Comparison of ENCODE assay signal across 1 cellular context in the genomic region with DNA sequence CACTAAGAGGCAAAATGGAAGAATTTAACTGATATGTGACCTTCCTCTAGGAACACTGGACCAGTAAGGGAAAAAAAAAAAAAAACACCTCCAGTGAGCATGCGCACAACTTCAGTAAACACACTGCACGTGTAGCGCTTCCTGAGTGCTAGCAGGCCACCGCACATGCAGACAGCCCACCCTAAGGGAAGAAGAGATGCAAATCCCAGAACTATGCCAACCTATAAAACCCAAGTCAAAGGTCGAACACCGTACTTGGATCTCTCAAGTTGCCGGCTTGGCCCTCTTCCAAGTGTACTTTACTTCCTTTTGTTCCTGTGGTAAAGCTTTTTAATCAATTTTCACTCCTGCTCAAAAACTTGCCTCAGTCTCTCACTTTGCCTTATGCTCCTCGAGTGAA.
TF ChIP-seq lines count a peak whose summit lies in the region.

No MANE protein-coding gene starts in this region.

TF ChIP-seq in K562, 482 proteins besides CTCF, POLR2A, EP300 and RAD21 (continued from another document):
- TF ChIP-seq, protein P1, sequence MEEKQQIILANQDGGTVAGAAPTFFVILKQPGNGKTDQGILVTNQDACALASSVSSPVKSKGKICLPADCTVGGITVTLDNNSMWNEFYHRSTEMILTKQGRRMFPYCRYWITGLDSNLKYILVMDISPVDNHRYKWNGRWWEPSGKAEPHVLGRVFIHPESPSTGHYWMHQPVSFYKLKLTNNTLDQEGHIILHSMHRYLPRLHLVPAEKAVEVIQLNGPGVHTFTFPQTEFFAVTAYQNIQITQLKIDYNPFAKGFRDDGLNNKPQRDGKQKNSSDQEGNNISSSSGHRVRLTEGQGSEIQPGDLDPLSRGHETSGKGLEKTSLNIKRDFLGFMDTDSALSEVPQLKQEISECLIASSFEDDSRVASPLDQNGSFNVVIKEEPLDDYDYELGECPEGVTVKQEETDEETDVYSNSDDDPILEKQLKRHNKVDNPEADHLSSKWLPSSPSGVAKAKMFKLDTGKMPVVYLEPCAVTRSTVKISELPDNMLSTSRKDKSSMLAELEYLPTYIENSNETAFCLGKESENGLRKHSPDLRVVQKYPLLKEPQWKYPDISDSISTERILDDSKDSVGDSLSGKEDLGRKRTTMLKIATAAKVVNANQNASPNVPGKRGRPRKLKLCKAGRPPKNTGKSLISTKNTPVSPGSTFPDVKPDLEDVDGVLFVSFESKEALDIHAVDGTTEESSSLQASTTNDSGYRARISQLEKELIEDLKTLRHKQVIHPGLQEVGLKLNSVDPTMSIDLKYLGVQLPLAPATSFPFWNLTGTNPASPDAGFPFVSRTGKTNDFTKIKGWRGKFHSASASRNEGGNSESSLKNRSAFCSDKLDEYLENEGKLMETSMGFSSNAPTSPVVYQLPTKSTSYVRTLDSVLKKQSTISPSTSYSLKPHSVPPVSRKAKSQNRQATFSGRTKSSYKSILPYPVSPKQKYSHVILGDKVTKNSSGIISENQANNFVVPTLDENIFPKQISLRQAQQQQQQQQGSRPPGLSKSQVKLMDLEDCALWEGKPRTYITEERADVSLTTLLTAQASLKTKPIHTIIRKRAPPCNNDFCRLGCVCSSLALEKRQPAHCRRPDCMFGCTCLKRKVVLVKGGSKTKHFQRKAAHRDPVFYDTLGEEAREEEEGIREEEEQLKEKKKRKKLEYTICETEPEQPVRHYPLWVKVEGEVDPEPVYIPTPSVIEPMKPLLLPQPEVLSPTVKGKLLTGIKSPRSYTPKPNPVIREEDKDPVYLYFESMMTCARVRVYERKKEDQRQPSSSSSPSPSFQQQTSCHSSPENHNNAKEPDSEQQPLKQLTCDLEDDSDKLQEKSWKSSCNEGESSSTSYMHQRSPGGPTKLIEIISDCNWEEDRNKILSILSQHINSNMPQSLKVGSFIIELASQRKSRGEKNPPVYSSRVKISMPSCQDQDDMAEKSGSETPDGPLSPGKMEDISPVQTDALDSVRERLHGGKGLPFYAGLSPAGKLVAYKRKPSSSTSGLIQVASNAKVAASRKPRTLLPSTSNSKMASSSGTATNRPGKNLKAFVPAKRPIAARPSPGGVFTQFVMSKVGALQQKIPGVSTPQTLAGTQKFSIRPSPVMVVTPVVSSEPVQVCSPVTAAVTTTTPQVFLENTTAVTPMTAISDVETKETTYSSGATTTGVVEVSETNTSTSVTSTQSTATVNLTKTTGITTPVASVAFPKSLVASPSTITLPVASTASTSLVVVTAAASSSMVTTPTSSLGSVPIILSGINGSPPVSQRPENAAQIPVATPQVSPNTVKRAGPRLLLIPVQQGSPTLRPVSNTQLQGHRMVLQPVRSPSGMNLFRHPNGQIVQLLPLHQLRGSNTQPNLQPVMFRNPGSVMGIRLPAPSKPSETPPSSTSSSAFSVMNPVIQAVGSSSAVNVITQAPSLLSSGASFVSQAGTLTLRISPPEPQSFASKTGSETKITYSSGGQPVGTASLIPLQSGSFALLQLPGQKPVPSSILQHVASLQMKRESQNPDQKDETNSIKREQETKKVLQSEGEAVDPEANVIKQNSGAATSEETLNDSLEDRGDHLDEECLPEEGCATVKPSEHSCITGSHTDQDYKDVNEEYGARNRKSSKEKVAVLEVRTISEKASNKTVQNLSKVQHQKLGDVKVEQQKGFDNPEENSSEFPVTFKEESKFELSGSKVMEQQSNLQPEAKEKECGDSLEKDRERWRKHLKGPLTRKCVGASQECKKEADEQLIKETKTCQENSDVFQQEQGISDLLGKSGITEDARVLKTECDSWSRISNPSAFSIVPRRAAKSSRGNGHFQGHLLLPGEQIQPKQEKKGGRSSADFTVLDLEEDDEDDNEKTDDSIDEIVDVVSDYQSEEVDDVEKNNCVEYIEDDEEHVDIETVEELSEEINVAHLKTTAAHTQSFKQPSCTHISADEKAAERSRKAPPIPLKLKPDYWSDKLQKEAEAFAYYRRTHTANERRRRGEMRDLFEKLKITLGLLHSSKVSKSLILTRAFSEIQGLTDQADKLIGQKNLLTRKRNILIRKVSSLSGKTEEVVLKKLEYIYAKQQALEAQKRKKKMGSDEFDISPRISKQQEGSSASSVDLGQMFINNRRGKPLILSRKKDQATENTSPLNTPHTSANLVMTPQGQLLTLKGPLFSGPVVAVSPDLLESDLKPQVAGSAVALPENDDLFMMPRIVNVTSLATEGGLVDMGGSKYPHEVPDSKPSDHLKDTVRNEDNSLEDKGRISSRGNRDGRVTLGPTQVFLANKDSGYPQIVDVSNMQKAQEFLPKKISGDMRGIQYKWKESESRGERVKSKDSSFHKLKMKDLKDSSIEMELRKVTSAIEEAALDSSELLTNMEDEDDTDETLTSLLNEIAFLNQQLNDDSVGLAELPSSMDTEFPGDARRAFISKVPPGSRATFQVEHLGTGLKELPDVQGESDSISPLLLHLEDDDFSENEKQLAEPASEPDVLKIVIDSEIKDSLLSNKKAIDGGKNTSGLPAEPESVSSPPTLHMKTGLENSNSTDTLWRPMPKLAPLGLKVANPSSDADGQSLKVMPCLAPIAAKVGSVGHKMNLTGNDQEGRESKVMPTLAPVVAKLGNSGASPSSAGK (IDR thresholded peaks at IDR 0.05): 0 out of 2 replicates have a peak, but pooled peaks have one; percentile 19
- 0 out of 2 replicates have a peak, but pooled peaks have one; percentile 27 for TF ChIP-seq ZNF384 (IDR thresholded peaks at IDR 0.05; ENCODE audit: low read depth, low read length)
- TF ChIP-seq, protein P2, sequence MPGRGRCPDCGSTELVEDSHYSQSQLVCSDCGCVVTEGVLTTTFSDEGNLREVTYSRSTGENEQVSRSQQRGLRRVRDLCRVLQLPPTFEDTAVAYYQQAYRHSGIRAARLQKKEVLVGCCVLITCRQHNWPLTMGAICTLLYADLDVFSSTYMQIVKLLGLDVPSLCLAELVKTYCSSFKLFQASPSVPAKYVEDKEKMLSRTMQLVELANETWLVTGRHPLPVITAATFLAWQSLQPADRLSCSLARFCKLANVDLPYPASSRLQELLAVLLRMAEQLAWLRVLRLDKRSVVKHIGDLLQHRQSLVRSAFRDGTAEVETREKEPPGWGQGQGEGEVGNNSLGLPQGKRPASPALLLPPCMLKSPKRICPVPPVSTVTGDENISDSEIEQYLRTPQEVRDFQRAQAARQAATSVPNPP (IDR thresholded peaks at IDR 0.05; ENCODE audit: borderline replicate concordance, insufficient read depth, insufficient read length): no peak
- TF ChIP-seq, protein P3, sequence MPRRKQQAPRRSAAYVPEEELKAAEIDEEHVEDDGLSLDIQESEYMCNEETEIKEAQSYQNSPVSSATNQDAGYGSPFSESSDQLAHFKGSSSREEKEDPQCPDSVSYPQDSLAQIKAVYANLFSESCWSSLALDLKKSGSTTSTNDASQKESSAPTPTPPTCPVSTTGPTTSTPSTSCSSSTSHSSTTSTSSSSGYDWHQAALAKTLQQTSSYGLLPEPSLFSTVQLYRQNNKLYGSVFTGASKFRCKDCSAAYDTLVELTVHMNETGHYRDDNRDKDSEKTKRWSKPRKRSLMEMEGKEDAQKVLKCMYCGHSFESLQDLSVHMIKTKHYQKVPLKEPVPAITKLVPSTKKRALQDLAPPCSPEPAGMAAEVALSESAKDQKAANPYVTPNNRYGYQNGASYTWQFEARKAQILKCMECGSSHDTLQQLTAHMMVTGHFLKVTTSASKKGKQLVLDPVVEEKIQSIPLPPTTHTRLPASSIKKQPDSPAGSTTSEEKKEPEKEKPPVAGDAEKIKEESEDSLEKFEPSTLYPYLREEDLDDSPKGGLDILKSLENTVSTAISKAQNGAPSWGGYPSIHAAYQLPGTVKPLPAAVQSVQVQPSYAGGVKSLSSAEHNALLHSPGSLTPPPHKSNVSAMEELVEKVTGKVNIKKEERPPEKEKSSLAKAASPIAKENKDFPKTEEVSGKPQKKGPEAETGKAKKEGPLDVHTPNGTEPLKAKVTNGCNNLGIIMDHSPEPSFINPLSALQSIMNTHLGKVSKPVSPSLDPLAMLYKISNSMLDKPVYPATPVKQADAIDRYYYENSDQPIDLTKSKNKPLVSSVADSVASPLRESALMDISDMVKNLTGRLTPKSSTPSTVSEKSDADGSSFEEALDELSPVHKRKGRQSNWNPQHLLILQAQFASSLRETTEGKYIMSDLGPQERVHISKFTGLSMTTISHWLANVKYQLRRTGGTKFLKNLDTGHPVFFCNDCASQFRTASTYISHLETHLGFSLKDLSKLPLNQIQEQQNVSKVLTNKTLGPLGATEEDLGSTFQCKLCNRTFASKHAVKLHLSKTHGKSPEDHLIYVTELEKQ (CRISPR knock-in tag; IDR thresholded peaks at IDR 0.05): no peak
- no peak for TF ChIP-seq ZNF77 (CRISPR knock-in tag; IDR thresholded peaks at IDR 0.05)
- TF ChIP-seq EP400 (IDR thresholded peaks at IDR 0.05): no peak
- no peak for TF ChIP-seq RBM39 (optimal IDR thresholded peaks at IDR 0.05; ENCODE audit: low read depth, low read length)
- no peak for TF ChIP-seq GATA2 (CRISPR knock-in tag; IDR thresholded peaks at IDR 0.05)
- no peak for TF ChIP-seq HOXB6 (CRISPR knock-in tag; IDR thresholded peaks at IDR 0.05; ENCODE audit: borderline replicate concordance)
- no peak for TF ChIP-seq ILK (tag; IDR thresholded peaks at IDR 0.05; ENCODE audit: borderline replicate concordance, low read depth)
- no peak for TF ChIP-seq ZNF263 (CRISPR knock-in tag; IDR thresholded peaks at IDR 0.05; ENCODE audit: borderline replicate concordance)
- no peak for TF ChIP-seq SMAD4 (CRISPR knock-in tag; conservative IDR thresholded peaks at IDR 0.05)
- TF ChIP-seq, protein P4, sequence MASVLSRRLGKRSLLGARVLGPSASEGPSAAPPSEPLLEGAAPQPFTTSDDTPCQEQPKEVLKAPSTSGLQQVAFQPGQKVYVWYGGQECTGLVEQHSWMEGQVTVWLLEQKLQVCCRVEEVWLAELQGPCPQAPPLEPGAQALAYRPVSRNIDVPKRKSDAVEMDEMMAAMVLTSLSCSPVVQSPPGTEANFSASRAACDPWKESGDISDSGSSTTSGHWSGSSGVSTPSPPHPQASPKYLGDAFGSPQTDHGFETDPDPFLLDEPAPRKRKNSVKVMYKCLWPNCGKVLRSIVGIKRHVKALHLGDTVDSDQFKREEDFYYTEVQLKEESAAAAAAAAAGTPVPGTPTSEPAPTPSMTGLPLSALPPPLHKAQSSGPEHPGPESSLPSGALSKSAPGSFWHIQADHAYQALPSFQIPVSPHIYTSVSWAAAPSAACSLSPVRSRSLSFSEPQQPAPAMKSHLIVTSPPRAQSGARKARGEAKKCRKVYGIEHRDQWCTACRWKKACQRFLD (CRISPR knock-in tag; IDR thresholded peaks at IDR 0.05): peak; percentile 46; the same call in 1 of the 2 replicates
- no peak for TF ChIP-seq SUPT5H (IDR thresholded peaks at IDR 0.05)
- TF ChIP-seq ASH1L (IDR thresholded peaks at IDR 0.05; ENCODE audit: borderline replicate concordance, low read depth, partially characterized antibody): no peak
- no peak for TF ChIP-seq MED1 (CRISPR knock-in tag; IDR thresholded peaks at IDR 0.05; ENCODE audit: borderline replicate concordance)
- TF ChIP-seq RCOR1 (IDR thresholded peaks at IDR 0.05; ENCODE audit: borderline replicate concordance in 1 of 2, low read depth in 2 of 2, low read length in 2 of 2): no peak
- TF ChIP-seq, protein P5, sequence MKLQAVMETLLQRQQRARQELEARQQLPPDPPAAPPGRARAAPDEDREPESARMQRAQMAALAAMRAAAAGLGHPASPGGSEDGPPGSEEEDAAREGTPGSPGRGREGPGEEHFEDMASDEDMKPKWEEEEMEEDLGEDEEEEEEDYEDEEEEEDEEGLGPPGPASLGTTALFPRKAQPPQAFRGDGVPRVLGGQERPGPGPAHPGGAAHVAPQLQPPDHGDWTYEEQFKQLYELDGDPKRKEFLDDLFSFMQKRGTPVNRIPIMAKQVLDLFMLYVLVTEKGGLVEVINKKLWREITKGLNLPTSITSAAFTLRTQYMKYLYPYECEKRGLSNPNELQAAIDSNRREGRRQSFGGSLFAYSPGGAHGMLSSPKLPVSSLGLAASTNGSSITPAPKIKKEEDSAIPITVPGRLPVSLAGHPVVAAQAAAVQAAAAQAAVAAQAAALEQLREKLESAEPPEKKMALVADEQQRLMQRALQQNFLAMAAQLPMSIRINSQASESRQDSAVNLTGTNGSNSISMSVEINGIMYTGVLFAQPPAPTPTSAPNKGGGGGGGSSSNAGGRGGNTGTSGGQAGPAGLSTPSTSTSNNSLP (IDR thresholded peaks at IDR 0.05; ENCODE audit: borderline replicate concordance, low read depth, low read length): no peak
- TF ChIP-seq TAL1 (IDR thresholded peaks at IDR 0.05): no peak
- TF ChIP-seq NR2C2 (CRISPR knock-in tag; IDR thresholded peaks at IDR 0.05): no peak
- no peak for TF ChIP-seq NR2C2 (tag; IDR thresholded peaks at IDR 0.05)
- TF ChIP-seq TEAD2 (tag; IDR thresholded peaks at IDR 0.05): no peak
- TF ChIP-seq BMI1 (IDR thresholded peaks at IDR 0.05; ENCODE audit: low read length): no peak
- TF ChIP-seq MEF2D (tag; conservative IDR thresholded peaks at IDR 0.05; ENCODE audit: low read depth): no peak
- TF ChIP-seq L3MBTL2 (IDR thresholded peaks at IDR 0.05): peak; percentile 66
- no peak for TF ChIP-seq MAFF (IDR thresholded peaks at IDR 0.05; ENCODE audit: low read length)
- TF ChIP-seq DMBX1 (CRISPR knock-in tag; IDR thresholded peaks at IDR 0.05; ENCODE audit: borderline replicate concordance): no peak
- TF ChIP-seq, protein P6, sequence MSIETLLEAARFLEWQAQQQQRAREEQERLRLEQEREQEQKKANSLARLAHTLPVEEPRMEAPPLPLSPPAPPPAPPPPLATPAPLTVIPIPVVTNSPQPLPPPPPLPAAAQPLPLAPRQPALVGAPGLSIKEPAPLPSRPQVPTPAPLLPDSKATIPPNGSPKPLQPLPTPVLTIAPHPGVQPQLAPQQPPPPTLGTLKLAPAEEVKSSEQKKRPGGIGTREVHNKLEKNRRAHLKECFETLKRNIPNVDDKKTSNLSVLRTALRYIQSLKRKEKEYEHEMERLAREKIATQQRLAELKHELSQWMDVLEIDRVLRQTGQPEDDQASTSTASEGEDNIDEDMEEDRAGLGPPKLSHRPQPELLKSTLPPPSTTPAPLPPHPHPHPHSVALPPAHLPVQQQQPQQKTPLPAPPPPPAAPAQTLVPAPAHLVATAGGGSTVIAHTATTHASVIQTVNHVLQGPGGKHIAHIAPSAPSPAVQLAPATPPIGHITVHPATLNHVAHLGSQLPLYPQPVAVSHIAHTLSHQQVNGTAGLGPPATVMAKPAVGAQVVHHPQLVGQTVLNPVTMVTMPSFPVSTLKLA (conservative IDR thresholded peaks at IDR 0.05): peak in 1 of 2 experiments; percentile 23; a peak in 1 of 4 replicates
- peak; percentile 79 to 82 for TF ChIP-seq NRF1 (conservative IDR thresholded peaks at IDR 0.05 in 1 of 2, IDR thresholded peaks at IDR 0.05 in 1 of 2)
- TF ChIP-seq GTF2E2 (tag; IDR thresholded peaks at IDR 0.05): no peak
- no peak for TF ChIP-seq FOXM1 (IDR thresholded peaks at IDR 0.05; ENCODE audit: low read depth)
- no peak for TF ChIP-seq FOXM1 (CRISPR knock-in tag; IDR thresholded peaks at IDR 0.05; ENCODE audit: low read depth)
- no peak for TF ChIP-seq DACH1 (IDR thresholded peaks at IDR 0.05; ENCODE audit: partially characterized antibody)
- no peak for TF ChIP-seq FOXP1 (CRISPR knock-in tag; IDR thresholded peaks at IDR 0.05)
- TF ChIP-seq TCF3 (CRISPR knock-in tag; IDR thresholded peaks at IDR 0.05): no peak
